In genomic region chr12:7162691-7163114, GRCh38 we compare ENCODE assay signal across 1 cellular context.
TF ChIP-seq lines count a peak whose summit lies in the region.

No MANE protein-coding gene starts in this region.

TF ChIP-seq in HepG2, 621 proteins besides CTCF, POLR2A, EP300 and RAD21:
- TF ChIP-seq MAZ (IDR thresholded peaks at IDR 0.05; ENCODE audit: borderline replicate concordance, low read depth, low read length) = no peak
- 0 out of 2 replicates have a peak, but pooled peaks have one; percentile 30 for TF ChIP-seq MAZ (CRISPR knock-in tag; IDR thresholded peaks at IDR 0.05; ENCODE audit: low read depth)
- TF ChIP-seq ZNF136 (CRISPR knock-in tag; IDR thresholded peaks at IDR 0.05; ENCODE audit: low read depth) = no peak
- TF ChIP-seq MIXL1 (CRISPR knock-in tag; IDR thresholded peaks at IDR 0.05) = no peak
- TF ChIP-seq, protein P1, sequence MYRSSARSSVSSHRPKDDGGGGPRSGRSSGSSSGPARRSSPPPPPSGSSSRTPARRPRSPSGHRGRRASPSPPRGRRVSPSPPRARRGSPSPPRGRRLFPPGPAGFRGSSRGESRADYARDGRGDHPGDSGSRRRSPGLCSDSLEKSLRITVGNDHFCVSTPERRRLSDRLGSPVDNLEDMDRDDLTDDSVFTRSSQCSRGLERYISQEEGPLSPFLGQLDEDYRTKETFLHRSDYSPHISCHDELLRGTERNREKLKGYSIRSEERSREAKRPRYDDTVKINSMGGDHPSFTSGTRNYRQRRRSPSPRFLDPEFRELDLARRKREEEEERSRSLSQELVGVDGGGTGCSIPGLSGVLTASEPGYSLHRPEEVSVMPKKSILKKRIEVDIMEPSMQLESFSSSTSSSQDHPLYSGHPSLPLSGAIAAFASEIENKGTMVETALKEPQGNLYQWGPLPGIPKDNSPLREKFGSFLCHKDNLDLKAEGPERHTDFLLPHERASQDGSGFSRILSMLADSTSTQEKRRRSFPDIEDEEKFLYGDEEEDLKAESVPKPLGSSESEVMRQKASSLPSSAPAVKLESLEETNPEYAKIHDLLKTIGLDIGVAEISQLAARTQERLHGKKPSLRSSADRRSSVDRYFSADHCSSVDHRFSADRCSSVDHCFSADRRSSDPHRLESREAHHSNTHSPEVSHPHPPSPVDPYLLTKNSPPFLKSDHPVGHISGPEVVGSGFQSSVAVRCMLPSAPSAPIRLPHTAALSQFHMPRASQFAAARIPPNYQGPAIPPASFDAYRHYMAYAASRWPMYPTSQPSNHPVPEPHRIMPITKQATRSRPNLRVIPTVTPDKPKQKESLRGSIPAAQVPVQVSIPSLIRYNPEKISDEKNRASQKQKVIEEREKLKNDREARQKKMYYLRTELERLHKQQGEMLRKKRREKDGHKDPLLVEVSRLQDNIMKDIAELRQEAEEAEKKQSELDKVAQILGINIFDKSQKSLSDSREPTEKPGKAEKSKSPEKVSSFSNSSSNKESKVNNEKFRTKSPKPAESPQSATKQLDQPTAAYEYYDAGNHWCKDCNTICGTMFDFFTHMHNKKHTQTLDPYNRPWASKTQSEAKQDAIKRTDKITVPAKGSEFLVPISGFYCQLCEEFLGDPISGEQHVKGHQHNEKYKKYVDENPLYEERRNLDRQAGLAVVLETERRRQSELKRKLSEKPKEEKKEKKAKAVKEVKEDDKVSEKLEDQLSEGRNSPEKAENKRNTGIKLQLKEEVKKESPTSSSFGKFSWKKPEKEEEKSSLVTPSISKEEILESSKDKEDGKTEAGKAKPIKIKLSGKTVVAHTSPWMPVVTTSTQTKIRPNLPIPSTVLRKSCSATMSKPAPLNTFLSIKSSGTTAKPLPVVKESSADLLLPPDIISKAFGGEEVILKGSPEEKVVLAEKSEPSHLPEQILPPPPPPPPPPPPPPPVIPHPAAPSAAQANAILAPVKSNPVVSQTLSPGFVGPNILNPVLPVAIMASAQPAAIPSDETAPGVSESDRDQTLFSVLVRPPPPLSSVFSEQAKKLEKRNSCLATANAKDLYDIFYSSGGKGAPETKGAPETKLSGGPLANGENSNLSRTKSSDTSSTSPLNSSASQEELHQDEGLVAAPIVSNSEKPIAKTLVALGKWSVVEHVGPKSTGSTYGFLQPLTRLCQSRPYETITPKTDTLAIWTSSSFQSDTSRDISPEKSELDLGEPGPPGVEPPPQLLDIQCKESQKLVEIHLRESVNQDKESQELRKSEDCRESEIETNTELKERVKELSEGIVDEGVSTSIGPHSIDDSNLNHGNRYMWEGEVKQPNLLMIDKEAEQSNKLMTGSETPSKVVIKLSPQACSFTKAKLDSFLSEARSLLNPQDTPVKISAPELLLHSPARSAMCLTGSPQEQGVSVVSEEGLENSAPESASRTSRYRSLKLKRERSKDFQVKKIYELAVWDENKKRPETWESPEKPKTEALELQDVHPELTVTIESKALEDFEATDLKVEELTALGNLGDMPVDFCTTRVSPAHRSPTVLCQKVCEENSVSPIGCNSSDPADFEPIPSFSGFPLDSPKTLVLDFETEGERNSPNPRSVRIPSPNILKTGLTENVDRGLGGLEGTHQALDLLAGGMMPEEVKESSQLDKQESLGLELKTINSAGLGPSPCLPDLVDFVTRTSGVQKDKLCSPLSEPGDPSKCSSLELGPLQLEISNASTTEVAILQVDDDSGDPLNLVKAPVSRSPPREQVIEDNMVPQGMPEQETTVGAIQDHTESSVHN (CRISPR knock-in tag; IDR thresholded peaks at IDR 0.05) = no peak
- TF ChIP-seq SMC3 (IDR thresholded peaks at IDR 0.05; ENCODE audit: low read length) = peak; percentile 57
- TF ChIP-seq ZNF687 (CRISPR knock-in tag; IDR thresholded peaks at IDR 0.05) = peak; percentile 35
- TF ChIP-seq ZNF232 (CRISPR knock-in tag; IDR thresholded peaks at IDR 0.05; ENCODE audit: borderline replicate concordance) = no peak
- no peak for TF ChIP-seq ZNF281 (CRISPR knock-in tag; IDR thresholded peaks at IDR 0.05; ENCODE audit: borderline replicate concordance)
- TF ChIP-seq RFX5 (IDR thresholded peaks at IDR 0.05; ENCODE audit: low read depth, low read length) = peak; percentile 73
- no peak for TF ChIP-seq ZFP36L2 (CRISPR knock-in tag; IDR thresholded peaks at IDR 0.05)
- TF ChIP-seq KDM2A (CRISPR knock-in tag; IDR thresholded peaks at IDR 0.05; ENCODE audit: borderline replicate concordance, low read depth) = peak; percentile 38; the same call in 1 of the 2 replicates
- peak; percentile 26; the same call in 1 of the 2 replicates for TF ChIP-seq ZNF280B (CRISPR knock-in tag; IDR thresholded peaks at IDR 0.05; ENCODE audit: borderline replicate concordance)
- TF ChIP-seq SP5 (CRISPR knock-in tag; IDR thresholded peaks at IDR 0.05; ENCODE audit: borderline replicate concordance, low read depth) = no peak
- no peak for TF ChIP-seq ZNF660 (CRISPR knock-in tag; IDR thresholded peaks at IDR 0.05; ENCODE audit: borderline replicate concordance, low read depth)
- no peak for TF ChIP-seq ZNF549 (CRISPR knock-in tag; IDR thresholded peaks at IDR 0.05)
- TF ChIP-seq ZNF605 (CRISPR knock-in tag; IDR thresholded peaks at IDR 0.05) = no peak
- 0 out of 4 replicates have a peak, but pooled peaks have one; percentile 20 to 25 for TF ChIP-seq HMGXB4 (CRISPR knock-in tag; IDR thresholded peaks at IDR 0.05; ENCODE audit: borderline replicate concordance in 1 of 2, low read depth in 1 of 2)
- TF ChIP-seq ZNF354B (CRISPR knock-in tag; IDR thresholded peaks at IDR 0.05) = 0 out of 2 replicates have a peak, but pooled peaks have one; percentile 19
- TF ChIP-seq HNRNPUL1 (IDR thresholded peaks at IDR 0.05; ENCODE audit: low read depth, low read length) = no peak
- TF ChIP-seq ETV5 (CRISPR knock-in tag; IDR thresholded peaks at IDR 0.05; ENCODE audit: borderline replicate concordance) = 0 out of 2 replicates have a peak, but pooled peaks have one; percentile 15
- peak; percentile 54 for TF ChIP-seq STAG1 (CRISPR knock-in tag; IDR thresholded peaks at IDR 0.05)
- TF ChIP-seq ZNF225 (CRISPR knock-in tag; IDR thresholded peaks at IDR 0.05) = no peak
- TF ChIP-seq ZSCAN29 (CRISPR knock-in tag; conservative IDR thresholded peaks at IDR 0.05) = no peak
- TF ChIP-seq FOXO4 (CRISPR knock-in tag; conservative IDR thresholded peaks at IDR 0.05) = no peak
- 0 out of 2 replicates have a peak, but pooled peaks have one; percentile 54 for TF ChIP-seq ZNF274 (CRISPR knock-in tag; IDR thresholded peaks at IDR 0.05)
- TF ChIP-seq ZEB1 (IDR thresholded peaks at IDR 0.05; ENCODE audit: insufficient replicate concordance, low read depth) = peak; percentile 31
- TF ChIP-seq ZNF496 (CRISPR knock-in tag; IDR thresholded peaks at IDR 0.05; ENCODE audit: insufficient replicate concordance) = no peak
- TF ChIP-seq MEF2D (CRISPR knock-in tag; IDR thresholded peaks at IDR 0.05) = no peak
TF ChIP-seq in HepG2: peak in this region for 12.
